Comparison of ENCODE assay signal across 5 cellular contexts in the genomic region with DNA sequence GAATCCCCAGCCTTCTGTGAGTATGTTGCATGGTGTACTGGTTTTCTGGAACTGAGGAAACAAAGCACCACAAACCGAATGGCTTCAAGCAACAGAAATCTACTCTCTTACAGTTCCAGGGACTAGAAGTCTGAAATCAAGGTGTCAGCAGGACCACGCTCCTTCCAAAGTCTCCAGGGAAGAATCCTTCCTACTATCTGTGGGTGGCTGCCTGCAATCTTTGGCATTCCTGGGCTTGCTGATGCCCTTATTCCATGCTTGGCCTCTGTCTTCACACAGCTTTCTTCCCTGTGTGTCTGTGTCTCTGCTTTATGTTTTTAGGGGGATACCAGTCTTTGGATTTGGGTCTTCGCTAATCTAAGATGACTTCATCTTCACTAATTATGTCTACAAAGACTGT.
"Had no signal": no experiment of that assay in that cellular context is flagged by ENCODE, and none has a peak within 500 bp of the region (broad histone marks: within the 10 kb centered on the region; RNA-seq: fewer than 3 reads in every experiment).

No MANE protein-coding gene starts in this region.

- H3K4me2 ChIP-seq: GM23338 had no signal

- H3K9me3 Mint-ChIP-seq: GM23338, H9 had no signal

- DNase-seq: H9, HCEC 1CT, IMR-90 had no signal

- H3K4me3 ChIP-seq: GM23338, K562 had no signal

- H3K27ac Mint-ChIP-seq: GM23338, H9 had no signal

- H3K4me3 Mint-ChIP-seq: GM23338, H9 had no signal

- H3K4me1 Mint-ChIP-seq: H9 had no signal

- H2AFZ ChIP-seq: GM23338 had no signal

- ATAC-seq: GM23338, K562 had no signal
